In the genomic region with DNA sequence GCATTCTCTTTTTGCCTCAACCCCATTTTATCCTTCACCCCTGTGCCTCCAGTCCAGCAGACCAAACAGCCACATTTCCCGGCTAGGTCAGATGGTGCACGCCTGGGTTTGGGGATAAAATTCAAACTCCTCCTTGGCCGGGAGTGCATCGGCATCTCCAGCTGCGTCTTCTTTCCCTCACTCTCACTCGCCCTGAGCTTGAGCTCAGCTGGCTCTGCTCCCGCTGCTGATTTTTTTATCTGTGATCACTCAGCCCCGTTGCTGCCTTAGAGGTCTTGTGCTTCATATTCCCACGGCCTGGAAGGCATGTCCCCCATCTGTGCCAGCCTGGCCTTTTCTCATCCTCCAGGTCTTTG, we compare ENCODE assay signal across 15 cellular contexts. TPM values are rescaled to one million over a fixed set of nuclear protein-coding genes. Genes with fewer than 3 reads are reported as not detected.
DNase-seq lines count a peak whose midpoint lies in the region; ATAC-seq, FAIRE-seq and TF ChIP-seq lines count a peak whose summit lies in the region.
"Had no signal": no experiment of that assay in that cellular context is flagged by ENCODE, and none has a peak within 500 bp of the region (broad histone marks: within the 10 kb centered on the region; RNA-seq: fewer than 3 reads in every experiment).

No MANE protein-coding gene starts in this region.

- H3K9me3 Mint-ChIP-seq in CD4-positive, CD25-positive, alpha-beta regulatory T cell, result peaks cover 0 to 4% (median 0%) of the 10 kb centered on the region in 7 donors
- H3K9me3 Mint-ChIP-seq in WTC11 (no peaks in the 10 kb centered on the region), osteocyte (ENCODE audit: unreplicated experiment) (no peaks in the 10 kb centered on the region)
- H3K9me3 Mint-ChIP-seq: activated CD4-positive, alpha-beta T cell treated with anti-CD3 and anti-CD28 coated beads, Interleukin-2, amount 10 ng/mL, durations not matched to agents 7 days and 5 days; activated naive CD4-positive, alpha-beta T cell treated with anti-CD3 and anti-CD28 coated beads for 36 hours; CD4-positive, alpha-beta T cell; stimulated activated naive CD8-positive, alpha-beta T cell treated with anti-CD3 and anti-CD28 coated beads, Interleukin-15, Interleukin-2, amounts not matched to agents 100 ng/mL and 50 ng/mL, for 24 hours had no signal

- no peaks in the 10 kb centered on the region for H3K27me3 ChIP-seq in CD4-positive, CD25-positive, alpha-beta regulatory T cell (ENCODE audit: control insufficient read depth, insufficient read depth, low read length)
- H3K27me3 ChIP-seq in left ventricle myocardium inferior (ENCODE audit: low read depth), result no peaks in the 10 kb centered on the region
- no peaks in the 10 kb centered on the region for H3K27me3 ChIP-seq in pancreas

- H3K27ac ChIP-seq in CD4-positive, CD25-positive, alpha-beta regulatory T cell (ENCODE audit: insufficient read depth, low read length, poor library complexity, severe bottlenecking), result no peak overlapping the region
- peak overlapping the region; percentile 74 for H3K27ac ChIP-seq in left ventricle myocardium inferior (replicated peaks)
- no peak overlapping the region for H3K27ac ChIP-seq in pancreas

- no peaks in the 10 kb centered on the region for H3K27me3 Mint-ChIP-seq in CD4-positive, CD25-positive, alpha-beta regulatory T cell
- H3K27me3 Mint-ChIP-seq in WTC11 (ENCODE audit: low read depth) (peaks cover 4% of the 10 kb centered on the region; the same call in 1 of the 2 replicates), osteocyte (ENCODE audit: unreplicated experiment) (no peaks in the 10 kb centered on the region)
- H3K27me3 Mint-ChIP-seq: activated CD4-positive, alpha-beta T cell treated with anti-CD3 and anti-CD28 coated beads, Interleukin-2, amount 10 ng/mL, durations not matched to agents 7 days and 5 days; CD4-positive, alpha-beta T cell; stimulated activated naive CD8-positive, alpha-beta T cell treated with anti-CD3 and anti-CD28 coated beads, Interleukin-15, Interleukin-2, amounts not matched to agents 100 ng/mL and 50 ng/mL, for 24 hours had no signal

- POLR2A ChIA-PET in WTC11 (lab: Charles Lee), result no interaction called here

- FAIRE-seq in pancreas (lab: Jason Lieb, UNC), result no peak
- no peak for FAIRE-seq in D721Med (lab: Jason Lieb, UNC)

- H3K4me1 Mint-ChIP-seq in CD4-positive, CD25-positive, alpha-beta regulatory T cell, result peaks cover 5 to 22% (median 17%) of the 10 kb centered on the region in 4 donors
- H3K4me1 Mint-ChIP-seq in WTC11 (peaks cover 20% of the 10 kb centered on the region), osteocyte (ENCODE audit: unreplicated experiment) (no peaks in the 10 kb centered on the region)

- H3K4me1 ChIP-seq in CD4-positive, CD25-positive, alpha-beta regulatory T cell (ENCODE audit: control insufficient read depth, insufficient read depth, low read length, poor library complexity, severe bottlenecking), result peaks cover 7% of the 10 kb centered on the region
- H3K4me1 ChIP-seq in left ventricle myocardium inferior, result peaks cover 23% of the 10 kb centered on the region
- no peaks in the 10 kb centered on the region for H3K4me1 ChIP-seq in pancreas

- no peaks in the 10 kb centered on the region for H3K36me3 ChIP-seq in CD4-positive, CD25-positive, alpha-beta regulatory T cell (ENCODE audit: control insufficient read depth, insufficient read depth, low read length)
- H3K36me3 ChIP-seq in left ventricle myocardium inferior (no peaks in the 10 kb centered on the region), pancreas (no peaks in the 10 kb centered on the region)

- H3K27ac Mint-ChIP-seq in CD4-positive, CD25-positive, alpha-beta regulatory T cell, result peak overlapping the region in 2 of 3 donors; percentile 64 to 82
- H3K27ac Mint-ChIP-seq in WTC11, result no peak overlapping the region; the same call in none of the 2 replicates
- no peak overlapping the region for H3K27ac Mint-ChIP-seq in osteocyte (ENCODE audit: unreplicated experiment)
- H3K27ac Mint-ChIP-seq: activated CD4-positive, alpha-beta T cell treated with anti-CD3 and anti-CD28 coated beads, Interleukin-2, amount 10 ng/mL, durations not matched to agents 7 days and 5 days; activated naive CD4-positive, alpha-beta T cell treated with anti-CD3 and anti-CD28 coated beads for 36 hours; CD4-positive, alpha-beta T cell had no signal

- H3K36me3 Mint-ChIP-seq in CD4-positive, CD25-positive, alpha-beta regulatory T cell, result no peaks in the 10 kb centered on the region
- H3K36me3 Mint-ChIP-seq in WTC11 (peaks cover 3% of the 10 kb centered on the region; the same call in 1 of the 2 replicates), osteocyte (ENCODE audit: unreplicated experiment) (no peaks in the 10 kb centered on the region)

- H3K9me3 ChIP-seq in CD4-positive, CD25-positive, alpha-beta regulatory T cell (ENCODE audit: control insufficient read depth in 2 of 2, low read length in 2 of 2), result no peaks in the 10 kb centered on the region
- H3K9me3 ChIP-seq in left ventricle myocardium inferior (replicated peaks), result no peaks in the 10 kb centered on the region
- no peaks in the 10 kb centered on the region for H3K9me3 ChIP-seq in pancreas

- intact Hi-C loops in left ventricle myocardium inferior (cut with micrococcal nuclease) (no loop called here), pancreas (cut with DNase I) (no loop called here)

- ATAC-seq in CD4-positive, CD25-positive, alpha-beta regulatory T cell (ENCODE audit: low read depth in 2 of 2), result no peak
- ATAC-seq in WTC11 (peak; percentile 46), pancreas (peak; percentile 52 to 72 (median 62)), GM21360 (IDR thresholded peaks at IDR 0.05; ENCODE audit: unreplicated experiment) (no peak)

- H3K4me3 ChIP-seq in CD4-positive, CD25-positive, alpha-beta regulatory T cell (ENCODE audit: low read depth, low read length), result no peak overlapping the region
- peak overlapping the region; percentile 15 for H3K4me3 ChIP-seq in left ventricle myocardium inferior
- H3K4me3 ChIP-seq in pancreas, result no peak overlapping the region

- peak overlapping the region in 1 of 4 donors; percentile 74 for H3K4me3 Mint-ChIP-seq in CD4-positive, CD25-positive, alpha-beta regulatory T cell
- H3K4me3 Mint-ChIP-seq in WTC11 (no peak overlapping the region), osteocyte (ENCODE audit: unreplicated experiment) (no peak overlapping the region)
- H3K4me3 Mint-ChIP-seq: activated CD4-positive, alpha-beta T cell treated with anti-CD3 and anti-CD28 coated beads, Interleukin-2, amount 10 ng/mL, durations not matched to agents 7 days and 5 days; activated naive CD4-positive, alpha-beta T cell treated with anti-CD3 and anti-CD28 coated beads for 36 hours; CD4-positive, alpha-beta T cell; stimulated activated naive CD8-positive, alpha-beta T cell treated with anti-CD3 and anti-CD28 coated beads, Interleukin-15, Interleukin-2, amounts not matched to agents 100 ng/mL and 50 ng/mL, for 24 hours had no signal

- CTCF ChIA-PET in WTC11 (lab: Charles Lee), result interaction anchor here (1.2 kb wide), 1 partner anchor 107 kb away, joined by 3 read pairs; no protein-coding TSS in a partner anchor

- no peak for TF ChIP-seq CTCF in WTC11 (IDR thresholded peaks at IDR 0.05)
- no peak for TF ChIP-seq CTCF in left ventricle myocardium inferior (IDR thresholded peaks at IDR 0.05; ENCODE audit: borderline replicate concordance)
- no peak for TF ChIP-seq CTCF in pancreas (IDR thresholded peaks at IDR 0.05)
- TF ChIP-seq CTCF in osteocyte (IDR thresholded peaks at IDR 0.05), result no peak
- no peak for TF ChIP-seq CTCF in D721Med (IDR thresholded peaks at IDR 0.05; ENCODE audit: insufficient read depth, missing control alignments)

- DNase-seq in CD4-positive, CD25-positive, alpha-beta regulatory T cell, result no peak
- DNase-seq in WTC11 (ENCODE audit: low spot score) (no peak), left ventricle myocardium inferior (peak; percentile 55), pancreas (peak in 1 of 6 donors; percentile 46), Kasumi-1 (lab: John Stamatoyannopoulos, UW) (no peak), osteocyte (ENCODE audit: extremely low spot score, unreplicated experiment) (no peak), D721Med (ENCODE audit: insufficient read length, low spot score) (no peak)
- DNase-seq: activated CD4-positive, alpha-beta T cell treated with anti-CD3 and anti-CD28 coated beads, Interleukin-2, amount 10 ng/mL, durations not matched to agents 7 days and 5 days; activated naive CD4-positive, alpha-beta T cell treated with anti-CD3 and anti-CD28 coated beads for 36 hours; CD4-positive, alpha-beta T cell; cerebellar nuclear complex; NCI-H2029; stimulated activated CD4-positive, alpha-beta T cell treated with anti-CD3 and anti-CD28 coated beads, Interleukin-2, amount 100 ng/mL, for 24 hours had no signal

- 23 to 30% methylated on average over 9 of the region's 9 CpGs for WGBS in pancreas, 2 donors

TF ChIP-seq in WTC11, 78 proteins besides CTCF, POLR2A, EP300 and RAD21 (continues in another document):
- no peak for TF ChIP-seq JAZF1 (CRISPR knock-in tag; IDR thresholded peaks at IDR 0.05)
- TF ChIP-seq, protein P1, sequence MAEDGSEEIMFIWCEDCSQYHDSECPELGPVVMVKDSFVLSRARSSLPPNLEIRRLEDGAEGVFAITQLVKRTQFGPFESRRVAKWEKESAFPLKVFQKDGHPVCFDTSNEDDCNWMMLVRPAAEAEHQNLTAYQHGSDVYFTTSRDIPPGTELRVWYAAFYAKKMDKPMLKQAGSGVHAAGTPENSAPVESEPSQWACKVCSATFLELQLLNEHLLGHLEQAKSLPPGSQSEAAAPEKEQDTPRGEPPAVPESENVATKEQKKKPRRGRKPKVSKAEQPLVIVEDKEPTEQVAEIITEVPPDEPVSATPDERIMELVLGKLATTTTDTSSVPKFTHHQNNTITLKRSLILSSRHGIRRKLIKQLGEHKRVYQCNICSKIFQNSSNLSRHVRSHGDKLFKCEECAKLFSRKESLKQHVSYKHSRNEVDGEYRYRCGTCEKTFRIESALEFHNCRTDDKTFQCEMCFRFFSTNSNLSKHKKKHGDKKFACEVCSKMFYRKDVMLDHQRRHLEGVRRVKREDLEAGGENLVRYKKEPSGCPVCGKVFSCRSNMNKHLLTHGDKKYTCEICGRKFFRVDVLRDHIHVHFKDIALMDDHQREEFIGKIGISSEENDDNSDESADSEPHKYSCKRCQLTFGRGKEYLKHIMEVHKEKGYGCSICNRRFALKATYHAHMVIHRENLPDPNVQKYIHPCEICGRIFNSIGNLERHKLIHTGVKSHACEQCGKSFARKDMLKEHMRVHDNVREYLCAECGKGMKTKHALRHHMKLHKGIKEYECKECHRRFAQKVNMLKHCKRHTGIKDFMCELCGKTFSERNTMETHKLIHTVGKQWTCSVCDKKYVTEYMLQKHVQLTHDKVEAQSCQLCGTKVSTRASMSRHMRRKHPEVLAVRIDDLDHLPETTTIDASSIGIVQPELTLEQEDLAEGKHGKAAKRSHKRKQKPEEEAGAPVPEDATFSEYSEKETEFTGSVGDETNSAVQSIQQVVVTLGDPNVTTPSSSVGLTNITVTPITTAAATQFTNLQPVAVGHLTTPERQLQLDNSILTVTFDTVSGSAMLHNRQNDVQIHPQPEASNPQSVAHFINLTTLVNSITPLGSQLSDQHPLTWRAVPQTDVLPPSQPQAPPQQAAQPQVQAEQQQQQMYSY (CRISPR knock-in tag; IDR thresholded peaks at IDR 0.05), result no peak

RNA-seq across cellular contexts. Expression of a gene that starts 6.8 kb away (rescaled TPM):
- 559 TPM for total RNA-seq in CD4-positive, CD25-positive, alpha-beta regulatory T cell
- 100 to 1,000 TPM; 310 to 497 (median 365) TPM for polyA plus RNA-seq in CD4-positive, CD25-positive, alpha-beta regulatory T cell
- total RNA-seq in WTC11 (2021) (194 to 215 TPM (median 199 TPM) in 3 replicates), left ventricle myocardium inferior (242 TPM), pancreas (100 to 1,000 TPM in 3 of 6 donors, 10 to 100 TPM in 3; 68.1 to 109 (median 94.8) TPM), osteocyte (41.1 and 41.4 TPM in 2 replicates)
- 10 to 100 TPM; 70.6 to 91.6 TPM for polyA plus RNA-seq in pancreas

Comparison
In these comparisons a context has a peak if more than half of its experiments do, and no peak if none do; other contexts are left out.
1. ATAC-seq: peak in WTC11 (single experiment) and pancreas (4 of 4); none in CD4-positive, CD25-positive, alpha-beta regulatory T cell (0 of 2) and GM21360 (single experiment).
2. H3K27ac Mint-ChIP-seq: peak in CD4-positive, CD25-positive, alpha-beta regulatory T cell (2 of 3); none in WTC11 (single experiment) and osteocyte (single experiment).